In genomic region chr18:46866524-46866923, GRCh38 we compare ENCODE assay signal across 20 cellular contexts.
"Had no signal": no experiment of that assay in that cellular context is flagged by ENCODE, and none has a peak within 500 bp of the region (broad histone marks: within the 10 kb centered on the region; RNA-seq: fewer than 3 reads in every experiment).

No MANE protein-coding gene starts in this region.

- H3K4me1 Mint-ChIP-seq: neural progenitor cell had no signal

- H3K27me3 Mint-ChIP-seq: memory B cell; natural killer cell treated with Interleukin-12 subunit alpha and Interleukin-12 subunit beta and Interleukin-15 and Interleukin-18, amount 100 ng/mL, for 72 hours; stimulated activated naive CD8-positive, alpha-beta T cell treated with anti-CD3 and anti-CD28 coated beads, Interleukin-15, Interleukin-2, amounts not matched to agents 100 ng/mL and 50 ng/mL, for 24 hours had no signal

- DNase-seq: effector memory CD4-positive, alpha-beta T cell; foreskin keratinocyte; kidney; left cardiac atrium; left ventricle myocardium inferior; lower lobe of right lung; midbrain; nucleus accumbens; ovary; right lobe of liver; stimulated activated CD4-positive, alpha-beta T cell treated with anti-CD3 and anti-CD28 coated beads, Interleukin-4, amount 100 ng/mL, for 1 hour; stimulated activated CD8-positive, alpha-beta memory T cell treated with anti-CD3 and anti-CD28 coated beads, Interleukin-4, amount 100 ng/mL, for 48 hours; tibial artery; upper lobe of left lung; uterus had no signal

- H3K4me3 Mint-ChIP-seq: memory B cell; natural killer cell treated with Interleukin-12 subunit alpha and Interleukin-12 subunit beta and Interleukin-15 and Interleukin-18, amount 100 ng/mL, for 72 hours; neural progenitor cell; stimulated activated effector memory CD8-positive, alpha-beta T cell treated with anti-CD3 and anti-CD28 coated beads, Interleukin-12 subunit alpha, Interleukin-12 subunit beta, amount 100 ng/mL, for 72 hours; stimulated activated naive CD8-positive, alpha-beta T cell treated with anti-CD3 and anti-CD28 coated beads, Interleukin-15, Interleukin-2, amounts not matched to agents 100 ng/mL and 50 ng/mL, for 24 hours had no signal

- H3K27ac Mint-ChIP-seq: memory B cell; natural killer cell treated with Interleukin-12 subunit alpha and Interleukin-12 subunit beta and Interleukin-15 and Interleukin-18, amount 100 ng/mL, for 72 hours; neural progenitor cell; stimulated activated effector memory CD8-positive, alpha-beta T cell treated with anti-CD3 and anti-CD28 coated beads, Interleukin-12 subunit alpha, Interleukin-12 subunit beta, amount 100 ng/mL, for 72 hours; stimulated activated naive CD8-positive, alpha-beta T cell treated with anti-CD3 and anti-CD28 coated beads, Interleukin-15, Interleukin-2, amounts not matched to agents 100 ng/mL and 50 ng/mL, for 24 hours had no signal
